29 cellular contexts compared by ENCODE assay signal in the genomic region with DNA sequence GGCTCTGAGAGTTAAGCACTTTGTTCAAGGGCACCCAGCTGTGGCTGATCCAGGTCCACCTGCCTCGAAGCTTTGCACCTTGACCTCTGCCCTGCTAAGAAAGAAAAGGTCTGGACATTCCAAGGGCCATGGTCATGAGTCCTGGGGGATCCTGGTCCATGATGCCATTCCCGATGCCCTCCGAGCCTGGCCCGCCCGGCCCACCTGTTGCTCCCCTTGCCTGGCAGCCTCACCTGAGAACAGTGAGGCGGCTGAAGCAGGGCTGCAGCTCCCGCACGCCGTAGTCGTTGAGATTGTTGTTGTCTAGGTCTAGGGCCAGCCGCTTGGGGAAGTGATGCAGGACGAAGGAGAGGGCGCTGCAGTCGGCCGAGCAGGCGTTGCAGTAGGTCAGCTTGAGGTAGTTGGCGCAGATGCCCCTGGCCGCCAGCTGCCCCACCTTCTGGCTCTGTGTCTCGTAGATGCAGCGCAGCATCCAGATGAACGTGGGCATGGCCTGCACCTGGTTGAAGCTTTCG.
"Had no signal": no experiment of that assay in that cellular context is flagged by ENCODE, and none has a peak within 500 bp of the region (broad histone marks: within the 10 kb centered on the region; RNA-seq: fewer than 3 reads in every experiment).

No MANE protein-coding gene starts in this region.

- H3K27me3 ChIP-seq: ascending aorta, body of pancreas, SJSA1 had no signal

- H3K4me3 ChIP-seq: ascending aorta, body of pancreas, SJSA1 had no signal

- ATAC-seq: activated T-cell treated with anti-CD3 and anti-CD28 coated beads, Interleukin-2, amount 50 U/mL, for 4 hours had no signal

- H3K27ac ChIP-seq: ascending aorta, body of pancreas, SJSA1 had no signal

- H3K4me1 ChIP-seq: ascending aorta, SJSA1 had no signal

- H3K9me3 ChIP-seq: ascending aorta, body of pancreas, SJSA1 had no signal

- FAIRE-seq: bronchial epithelial cell, RCC 7860, TTC549 had no signal

- H3K27me3 Mint-ChIP-seq: activated B cell treated with CpG ODN at 0.5 μM for 24 hours; activated CD4-positive, alpha-beta memory T cell treated with anti-CD3 and anti-CD28 coated beads for 36 hours; activated CD4-positive, alpha-beta T cell treated with anti-CD3 and anti-CD28 coated beads, Interleukin-2, amount 10 ng/mL, durations not matched to agents 24 days and 14 days; activated naive CD4-positive, alpha-beta T cell treated with anti-CD3 and anti-CD28 coated beads, Interleukin-2, amount 10 ng/mL, durations not matched to agents 7 days and 5 days; activated naive CD8-positive, alpha-beta T cell treated with anti-CD3 and anti-CD28 coated beads, Interleukin-2, amount 10 ng/mL, durations not matched to agents 7 days and 5 days had no signal

- DNase-seq: activated B cell treated with CpG ODN at 0.5 μM for 24 hours; activated CD4-positive, alpha-beta memory T cell treated with anti-CD3 and anti-CD28 coated beads for 36 hours; activated CD4-positive, alpha-beta T cell treated with anti-CD3 and anti-CD28 coated beads for 1 hour; activated CD4-positive, alpha-beta T cell treated with anti-CD3 and anti-CD28 coated beads, Interleukin-2, amount 10 ng/mL, durations not matched to agents 24 days and 14 days; activated CD8-positive, alpha-beta memory T cell treated with anti-CD3 and anti-CD28 coated beads for 24 hours; activated effector memory CD4-positive, alpha-beta T cell treated with anti-CD3 and anti-CD28 coated beads, Interleukin-2, amount 50 U/mL, for 16 hours; activated naive CD4-positive, alpha-beta T cell treated with anti-CD3 and anti-CD28 coated beads, Interleukin-2, amount 10 ng/mL, durations not matched to agents 7 days and 5 days; activated naive CD8-positive, alpha-beta T cell treated with anti-CD3 and anti-CD28 coated beads, Interleukin-2, amount 10 ng/mL, durations not matched to agents 7 days and 5 days; activated T-cell treated with anti-CD3 and anti-CD28 coated beads, Interleukin-2, amount 50 U/mL, for 4 hours; amniotic stem cell; central memory CD4-positive, alpha-beta T cell; Kasumi-1; KBM-7; NCI-H1048; NCI-H1417; NCI-H1930; NCI-H2171; NCI-H345; NCI-H524; PC-3; SHP77; T-helper 2 cell; T1000 had no signal

- H3K4me3 Mint-ChIP-seq: activated B cell treated with CpG ODN at 0.5 μM for 24 hours; activated CD4-positive, alpha-beta memory T cell treated with anti-CD3 and anti-CD28 coated beads for 36 hours; activated CD4-positive, alpha-beta T cell treated with anti-CD3 and anti-CD28 coated beads, Interleukin-2, amount 10 ng/mL, durations not matched to agents 24 days and 14 days; activated naive CD4-positive, alpha-beta T cell treated with anti-CD3 and anti-CD28 coated beads, Interleukin-2, amount 10 ng/mL, durations not matched to agents 7 days and 5 days; activated naive CD8-positive, alpha-beta T cell treated with anti-CD3 and anti-CD28 coated beads, Interleukin-2, amount 10 ng/mL, durations not matched to agents 7 days and 5 days; activated T-cell treated with anti-CD3 and anti-CD28 coated beads, Interleukin-2, amount 50 U/mL, for 4 hours had no signal

- H3K27ac Mint-ChIP-seq: activated B cell treated with CpG ODN at 0.5 μM for 24 hours; activated CD4-positive, alpha-beta memory T cell treated with anti-CD3 and anti-CD28 coated beads for 36 hours; activated CD4-positive, alpha-beta T cell treated with anti-CD3 and anti-CD28 coated beads, Interleukin-2, amount 10 ng/mL, durations not matched to agents 24 days and 14 days; activated naive CD4-positive, alpha-beta T cell treated with anti-CD3 and anti-CD28 coated beads, Interleukin-2, amount 10 ng/mL, durations not matched to agents 7 days and 5 days; activated naive CD8-positive, alpha-beta T cell treated with anti-CD3 and anti-CD28 coated beads, Interleukin-2, amount 10 ng/mL, durations not matched to agents 7 days and 5 days had no signal

- H3K9me3 Mint-ChIP-seq: activated B cell treated with CpG ODN at 0.5 μM for 24 hours; activated CD4-positive, alpha-beta memory T cell treated with anti-CD3 and anti-CD28 coated beads for 36 hours; activated CD4-positive, alpha-beta T cell treated with anti-CD3 and anti-CD28 coated beads, Interleukin-2, amount 10 ng/mL, durations not matched to agents 24 days and 14 days; activated naive CD4-positive, alpha-beta T cell treated with anti-CD3 and anti-CD28 coated beads, Interleukin-2, amount 10 ng/mL, durations not matched to agents 7 days and 5 days; activated naive CD8-positive, alpha-beta T cell treated with anti-CD3 and anti-CD28 coated beads, Interleukin-2, amount 10 ng/mL, durations not matched to agents 7 days and 5 days; activated T-cell treated with anti-CD3 and anti-CD28 coated beads, Interleukin-2, amount 50 U/mL, for 4 hours had no signal
